Comparison of ENCODE assay signal across 8 cellular contexts in the genomic region with DNA sequence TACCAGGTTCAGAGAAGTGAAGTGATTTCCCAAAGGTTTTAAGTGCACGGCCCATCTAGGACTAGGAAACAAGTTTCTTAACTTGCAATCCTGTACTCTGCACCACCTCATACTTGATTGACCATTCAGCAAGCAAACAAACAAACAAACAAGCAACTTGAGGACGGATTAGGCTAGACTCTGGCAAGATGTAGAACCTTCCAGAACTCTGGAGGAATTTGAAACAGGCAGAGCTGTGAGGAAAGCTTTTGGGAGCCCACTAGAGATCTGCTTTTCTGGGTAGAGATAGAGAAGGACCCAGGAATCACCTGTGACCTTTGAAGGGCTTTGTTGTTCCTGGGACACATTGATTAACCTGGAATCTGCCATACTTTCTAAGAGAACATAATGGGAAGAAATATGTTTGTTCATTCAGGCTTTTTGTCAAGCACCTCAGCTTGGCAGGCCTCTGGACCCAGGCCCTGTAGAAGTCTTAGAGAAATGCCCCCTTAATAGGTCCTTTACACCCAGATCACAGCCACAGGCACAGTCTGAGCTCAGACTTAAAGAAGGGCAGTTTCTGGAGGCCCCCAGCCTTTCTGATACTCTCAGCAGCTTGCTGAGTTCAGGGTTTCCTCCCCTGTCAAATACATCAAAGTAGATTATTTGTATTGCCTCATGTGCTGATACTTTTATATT. TPM values are rescaled to one million over a fixed set of nuclear protein-coding genes. Genes with fewer than 3 reads are reported as not detected.
DNase-seq lines count a peak whose midpoint lies in the region; ATAC-seq, FAIRE-seq and TF ChIP-seq lines count a peak whose summit lies in the region.

No MANE protein-coding gene starts in this region.

- H3K4me1 ChIP-seq in heart right ventricle (peaks cover 0 to 24% (median 19%) of the 10 kb centered on the region in 9 donors), astrocyte (ENCODE audit: insufficient read depth, low read length) (peaks cover 8% of the 10 kb centered on the region), aorta (ENCODE audit: control insufficient read depth in 1 of 2, insufficient read depth in 2 of 2, low read length in 2 of 2) (peaks cover 2 to 4% of the 10 kb centered on the region in 2 donors)

- 13 to 30% methylated on average over 2 of the region's 2 CpGs for WGBS in heart right ventricle, 2 donors
- WGBS in aorta, 2 donors = 7 to 9% methylated on average over 2 of the region's 2 CpGs

- no peaks in the 10 kb centered on the region for H4K20me1 ChIP-seq in astrocyte (ENCODE audit: insufficient read depth, low read length)

- peak overlapping the region; percentile 95 for H3K9ac ChIP-seq in astrocyte (ENCODE audit: low read length)

- no peak for TF ChIP-seq CTCF in heart right ventricle (IDR thresholded peaks at IDR 0.05)
- no peak for TF ChIP-seq CTCF in astrocyte (IDR thresholded peaks at IDR 0.05; ENCODE audit: insufficient read depth, low read depth, low read length)
- no peak for TF ChIP-seq CTCF in GM10248 (IDR thresholded peaks at IDR 0.05; ENCODE audit: control extremely low read depth, extremely low read depth, low read depth, missing control alignments)

- FAIRE-seq in astrocyte (lab: Jason Lieb, UNC) = no peak

- POLR2A ChIA-PET in GM10248 (lab: Yijun Ruan, JAX) = interaction anchor here (0.6 to 0.9 kb wide), 2 partner anchors 14 to 44 kb away, joined by 3 to 5 read pairs; no protein-coding TSS in a partner anchor

- H3K27ac Mint-ChIP-seq in astrocyte (ENCODE audit: unreplicated experiment) = peak overlapping the region; percentile 99

- peak overlapping the region; percentile 90 for H3K4me3 Mint-ChIP-seq in astrocyte (ENCODE audit: unreplicated experiment)

- peak overlapping the region; percentile 71 to 99 (median 90) for H3K4me3 ChIP-seq in heart right ventricle
- H3K4me3 ChIP-seq in astrocyte (ENCODE audit: insufficient read depth, low read depth, low read length) = peak overlapping the region; percentile 90
- H3K4me3 ChIP-seq in aorta (ENCODE audit: low read length in 2 of 2) = peak overlapping the region; percentile 54 to 65

- ATAC-seq in heart right ventricle (peak in 1 of 8 donors; percentile 12), Right ventricle myocardium superior (ENCODE audit: poor library complexity) (no peak), aorta (ENCODE audit: low FRiP score) (peak; percentile 6)

- DNase-seq in heart right ventricle (no peak), Right ventricle myocardium superior (no peak), astrocyte (ENCODE audit: low read depth) (no peak), medulla oblongata (ENCODE audit: extremely low spot score) (peak; percentile 41), aorta (no peak), AG08395 (ENCODE audit: low spot score) (no peak), head of caudate nucleus (no peak), GM10248 (ENCODE audit: extremely low spot score) (no peak)

- H3K27me3 ChIP-seq in heart right ventricle = no peaks in the 10 kb centered on the region
- H3K27me3 ChIP-seq in astrocyte (ENCODE audit: insufficient read depth, low read length) = no peaks in the 10 kb centered on the region
- no peaks in the 10 kb centered on the region for H3K27me3 ChIP-seq in aorta (ENCODE audit: control insufficient read depth in 1 of 2, insufficient read depth in 2 of 2, low read length in 1 of 2)

- intact Hi-C loops in heart right ventricle (cut with DNase I) = loop anchor here in 6 of 10 donors (1.0 to 10.0 kb wide), 3 partner anchors 48 to 51 kb away; partner anchors contain the start of gene ASB8 (in 6 of the 6)
- intact Hi-C loops in Right ventricle myocardium superior (cut with DNase I) = loop anchor here (10.0 kb wide), 1 partner anchor 48 kb away; the partner anchor contains the start of gene ASB8
- intact Hi-C loops in aorta (cut with DNase I) = loop anchor here in 1 of 2 donors (1.0 to 5.0 kb wide), 2 partner anchors 13 to 51 kb away; partner anchors contain the start of genes ASB8 and PFKM
- intact Hi-C loops in head of caudate nucleus (cut with DNase I) = loop anchor here (2.0 kb wide), 1 partner anchor 50 kb away; the partner anchor contains the start of gene ASB8

- peaks cover 14% of the 10 kb centered on the region for H3K4me1 Mint-ChIP-seq in astrocyte (ENCODE audit: low read depth, unreplicated experiment)

- H3K27ac ChIP-seq in heart right ventricle = peak overlapping the region; percentile 91 to 99 (median 97)
- peak overlapping the region; percentile 96 for H3K27ac ChIP-seq in astrocyte (ENCODE audit: low read depth, low read length)
- H3K27ac ChIP-seq in aorta (ENCODE audit: low read depth in 1 of 2, low read length in 2 of 2) = peak overlapping the region; percentile 85 to 93

- H3K4me2 ChIP-seq in astrocyte (ENCODE audit: low read length) = peak overlapping the region; percentile 94

- no peaks in the 10 kb centered on the region for H3K27me3 Mint-ChIP-seq in astrocyte (ENCODE audit: low read depth, unreplicated experiment)

- H2AFZ ChIP-seq in astrocyte (ENCODE audit: low read depth, low read length) = peak overlapping the region; percentile 98

- no peaks in the 10 kb centered on the region for H3K9me3 Mint-ChIP-seq in astrocyte (ENCODE audit: unreplicated experiment)

- CTCF ChIA-PET in GM10248 (lab: Yijun Ruan, JAX) = interaction anchor here (1.1 to 2.5 kb wide), 7 partner anchors 10 to 511 kb away, joined by 3 to 12 read pairs (median 5); partner anchors contain the start of genes ASB8 and PFKM

- H3K79me2 ChIP-seq in astrocyte (ENCODE audit: insufficient read depth, low read length) = peaks cover 44% of the 10 kb centered on the region

- H3K9me3 ChIP-seq in heart right ventricle (no peaks in the 10 kb centered on the region), astrocyte (ENCODE audit: insufficient read depth, low read depth, low read length) (no peaks in the 10 kb centered on the region), aorta (ENCODE audit: control insufficient read depth, low read length) (no peaks in the 10 kb centered on the region)

- H3K36me3 ChIP-seq in heart right ventricle (no peaks in the 10 kb centered on the region), astrocyte (ENCODE audit: insufficient read depth, low read length) (no peaks in the 10 kb centered on the region), aorta (ENCODE audit: control insufficient read depth in 1 of 2, insufficient read depth in 2 of 2, low read length in 1 of 2) (no peaks in the 10 kb centered on the region)

- H3K36me3 Mint-ChIP-seq in astrocyte (ENCODE audit: low read depth, unreplicated experiment) = no peaks in the 10 kb centered on the region

RNA-seq across cellular contexts. Expression of gene SENP1, which starts 0.8 kb away (rescaled TPM):
- total RNA-seq in heart right ventricle = 10 to 100 TPM in 2 of 10 donors, 1 to 10 TPM in 8; 7.1 to 10.7 (median 8.7) TPM
- 1 to 10 TPM; 2.1 to 2.7 TPM for polyA plus RNA-seq in heart right ventricle
- total RNA-seq in Right ventricle myocardium superior = 5.1 TPM
- 13.6 and 14.1 TPM in 2 replicates for total RNA-seq in astrocyte
- 10 to 100 TPM; 20.6 to 23.0 TPM for total RNA-seq in aorta
- 1 to 10 TPM; 6.0 to 6.3 TPM for polyA plus RNA-seq in aorta

RNA-seq across cellular contexts. Expression of gene PFKM, which starts 12.5 kb away (rescaled TPM):
- 100 to 1,000 TPM; 508 to 948 (median 694) TPM for total RNA-seq in heart right ventricle
- 100 to 1,000 TPM; 121 to 185 TPM for polyA plus RNA-seq in heart right ventricle
- 752 TPM for total RNA-seq in Right ventricle myocardium superior
- total RNA-seq in astrocyte = 69.7 and 80.3 TPM in 2 replicates
- 10 to 100 TPM; 52.2 to 68.8 TPM for total RNA-seq in aorta
- 10 to 100 TPM; 22.3 to 58.5 TPM for polyA plus RNA-seq in aorta

RNA-seq across cellular contexts. Expression of gene ASB8, which starts 50.6 kb away (rescaled TPM):
- total RNA-seq in heart right ventricle = 100 to 1,000 TPM in 1 of 10 donors, 10 to 100 TPM in 9; 73.4 to 103 (median 85.8) TPM
- 10 to 100 TPM; 24.9 to 28.5 TPM for polyA plus RNA-seq in heart right ventricle
- total RNA-seq in Right ventricle myocardium superior = 86.0 TPM
- 25.1 and 29.9 TPM in 2 replicates for total RNA-seq in astrocyte
- 10 to 100 TPM; 32.8 to 34.2 TPM for total RNA-seq in aorta
- polyA plus RNA-seq in aorta = 10 to 100 TPM; 20.7 to 25.6 TPM
